18 cellular contexts compared by ENCODE assay signal in genomic region chr17:62565817-62566216, GRCh38.
DNase-seq lines count a peak whose midpoint lies in the region; ATAC-seq, FAIRE-seq and TF ChIP-seq lines count a peak whose summit lies in the region.
"Had no signal": no experiment of that assay in that cellular context is flagged by ENCODE, and none has a peak within 500 bp of the region (broad histone marks: within the 10 kb centered on the region; RNA-seq: fewer than 3 reads in every experiment).

No MANE protein-coding gene starts in this region.

- no peaks in the 10 kb centered on the region for H3K27me3 Mint-ChIP-seq in T-helper 17 cell
- H3K27me3 Mint-ChIP-seq: activated CD8-positive, alpha-beta T cell treated with anti-CD3 and anti-CD28 coated beads for 36 hours; activated naive CD8-positive, alpha-beta T cell treated with anti-CD3 and anti-CD28 coated beads for 36 hours; memory B cell; stimulated activated naive B cell treated with anti-CD40 and anti-IgM and Interleukin-4, amounts not matched to agents 10 μg/mL and 1 μg/mL and 100 μg/mL, for 72 hours had no signal

- TF ChIP-seq POLR2A in H54 (IDR thresholded peaks at IDR 0.05; ENCODE audit: low read depth, low read length) = no peak

- FAIRE-seq in H54 (lab: Jason Lieb, UNC) = peak; percentile 98
- FAIRE-seq: pancreas had no signal

- no peak overlapping the region for H3K4me3 ChIP-seq in fibroblast of pulmonary artery (replicated peaks; ENCODE audit: low read depth, low read length)
- H3K4me3 ChIP-seq: dorsolateral prefrontal cortex, heart right ventricle, pancreas had no signal

- DNase-seq in A172 (ENCODE audit: low spot score) (peak; percentile 91), H54 (ENCODE audit: insufficient read length, low spot score) (peak; percentile 61), T-helper 17 cell (no peak), fibroblast of pulmonary artery (ENCODE audit: low read depth) (peak; percentile 56), COR-L47 (lab: John Stamatoyannopoulos, UW) (no peak), medulla oblongata (ENCODE audit: extremely low spot score) (no peak)
- DNase-seq: activated CD8-positive, alpha-beta T cell treated with anti-CD3 and anti-CD28 coated beads for 36 hours; activated naive CD8-positive, alpha-beta T cell treated with anti-CD3 and anti-CD28 coated beads for 36 hours; BE2C; dorsolateral prefrontal cortex; GDM1; heart right ventricle; NCI-H2107; pancreas; stimulated activated naive B cell treated with anti-CD40 and anti-IgM and Interleukin-4, amounts not matched to agents 10 μg/mL and 1 μg/mL and 100 μg/mL, for 72 hours had no signal

- TF ChIP-seq CTCF in fibroblast of pulmonary artery (IDR thresholded peaks at IDR 0.05; ENCODE audit: low read length, missing control alignments) = no peak

- no peaks in the 10 kb centered on the region for H3K9me3 ChIP-seq in T-helper 17 cell (ENCODE audit: control insufficient read depth, low read length, poor library complexity, severe bottlenecking)
- H3K9me3 ChIP-seq: BE2C, heart right ventricle, pancreas had no signal

- peak overlapping the region; percentile 67 for H3K27ac Mint-ChIP-seq in T-helper 17 cell
- H3K27ac Mint-ChIP-seq: activated CD8-positive, alpha-beta T cell treated with anti-CD3 and anti-CD28 coated beads for 36 hours; activated naive CD8-positive, alpha-beta T cell treated with anti-CD3 and anti-CD28 coated beads for 36 hours; stimulated activated naive B cell treated with anti-CD40 and anti-IgM and Interleukin-4, amounts not matched to agents 10 μg/mL and 1 μg/mL and 100 μg/mL, for 72 hours had no signal

- peaks cover 10% of the 10 kb centered on the region for H3K4me1 Mint-ChIP-seq in T-helper 17 cell

- peaks cover 4% of the 10 kb centered on the region for H3K36me3 Mint-ChIP-seq in T-helper 17 cell (ENCODE audit: low read depth)

- no peak overlapping the region for H3K4me3 Mint-ChIP-seq in T-helper 17 cell
- H3K4me3 Mint-ChIP-seq: activated CD8-positive, alpha-beta T cell treated with anti-CD3 and anti-CD28 coated beads for 36 hours; activated naive CD8-positive, alpha-beta T cell treated with anti-CD3 and anti-CD28 coated beads for 36 hours; memory B cell; stimulated activated naive B cell treated with anti-CD40 and anti-IgM and Interleukin-4, amounts not matched to agents 10 μg/mL and 1 μg/mL and 100 μg/mL, for 72 hours had no signal

- ATAC-seq in T-helper 17 cell = no peak
- no peak for ATAC-seq in HG02938 (IDR thresholded peaks at IDR 0.05; ENCODE audit: unreplicated experiment)
- ATAC-seq in GM18907 (IDR thresholded peaks at IDR 0.05; ENCODE audit: unreplicated experiment) = no peak
- ATAC-seq: activated CD8-positive, alpha-beta T cell treated with anti-CD3 and anti-CD28 coated beads for 36 hours; heart right ventricle; pancreas; stimulated activated naive B cell treated with anti-CD40 and anti-IgM and Interleukin-4, amounts not matched to agents 10 μg/mL and 1 μg/mL and 100 μg/mL, for 72 hours had no signal

Comparison
In these comparisons a context has a peak if more than half of its experiments do, and no peak if none do; other contexts are left out.
1. DNase-seq: peak in A172 (single experiment), H54 (single experiment) and fibroblast of pulmonary artery (single experiment); none in T-helper 17 cell (0 of 3), COR-L47 (single experiment) and medulla oblongata (single experiment).